9 cellular contexts compared by ENCODE assay signal in the genomic region with DNA sequence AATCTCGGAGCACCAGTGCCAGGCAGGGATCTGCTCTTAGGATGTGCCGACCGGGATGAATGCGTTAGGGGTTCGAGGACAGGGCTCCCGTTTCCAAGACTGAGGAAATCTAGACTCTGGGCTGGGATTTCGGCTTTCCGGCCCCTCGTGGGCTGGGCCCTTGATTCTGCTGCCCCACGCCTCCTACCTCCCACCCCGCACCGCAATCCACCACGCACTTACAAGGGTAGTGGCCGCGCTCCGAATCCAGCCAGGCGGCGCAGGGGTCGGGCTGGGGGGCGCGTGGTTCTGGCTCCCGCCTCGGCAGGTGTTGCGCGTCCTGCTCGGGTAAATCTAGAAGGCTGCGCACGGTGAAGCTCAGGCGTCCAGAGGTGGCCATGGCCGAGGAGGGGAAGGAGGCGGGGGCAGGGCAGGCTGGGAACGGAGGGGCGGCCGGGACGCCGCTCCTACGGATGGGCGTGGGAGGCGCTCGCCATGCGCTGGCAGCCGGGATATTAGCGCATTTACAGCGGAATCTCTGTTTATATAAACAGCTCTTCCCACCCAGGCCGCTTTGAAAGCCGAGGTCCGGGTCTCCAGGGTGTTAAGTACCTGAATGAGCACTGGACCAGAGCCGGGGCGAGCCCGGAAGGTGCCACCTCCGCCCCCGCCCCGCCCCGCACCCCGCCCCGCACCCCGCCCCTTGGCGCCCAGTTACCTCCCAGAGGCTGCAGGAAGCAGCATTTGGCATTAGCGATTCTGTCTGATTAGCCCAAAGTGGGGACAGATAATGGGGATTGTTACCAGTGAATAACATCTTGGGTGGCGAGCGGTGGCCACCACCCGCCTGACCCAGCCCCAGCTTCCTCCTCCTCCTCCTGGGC. TPM values are rescaled to one million over a fixed set of nuclear protein-coding genes. Genes with fewer than 3 reads are reported as not detected.
DNase-seq lines count a peak whose midpoint lies in the region; ATAC-seq and TF ChIP-seq lines count a peak whose summit lies in the region.
"Had no signal": no experiment of that assay in that cellular context is flagged by ENCODE, and none has a peak within 500 bp of the region (broad histone marks: within the 10 kb centered on the region; RNA-seq: fewer than 3 reads in every experiment).

TSS of gene NKX2-8 (minus strand) at position 604 of the 863 bp plus-strand sequence. CDS start at position 379, 225 bp downstream.

- DNase-seq in NCI-H345 (lab: John Stamatoyannopoulos, UW) = peak; percentile 24
- no peak for DNase-seq in fibroblast of lung (ENCODE audit: low read depth in 2 of 2)
- DNase-seq in prostate gland (ENCODE audit: low spot score) = no peak
- DNase-seq in putamen (ENCODE audit: low spot score) = no peak
- no peak for DNase-seq in GM03348 (ENCODE audit: low spot score)
- no peak for DNase-seq in GDM1 (lab: John Stamatoyannopoulos, UW)
- DNase-seq: NCI-H1436 treated with DMSO at 0.1 percent for 48 hours had no signal

- no peak for TF ChIP-seq POLR2A in prostate gland (IDR thresholded peaks at IDR 0.05)

- no peaks in the 10 kb centered on the region for H3K9me3 ChIP-seq in fibroblast of lung (ENCODE audit: control insufficient read depth, insufficient read depth, low read depth, low read length)
- no peaks in the 10 kb centered on the region for H3K9me3 ChIP-seq in prostate gland

- intact Hi-C loops in prostate gland (cut with DNase I) = no loop called here

- peak within 1 kb of the TSS; percentile 55 for H2AFZ ChIP-seq in fibroblast of lung (ENCODE audit: low read length)

- H3K79me2 ChIP-seq in fibroblast of lung (ENCODE audit: control insufficient read depth, insufficient read depth, low read length) = no peaks in the 10 kb centered on the region

- H3K4me1 ChIP-seq in fibroblast of lung (ENCODE audit: control insufficient read depth, extremely low read depth, insufficient read depth, low read length) = peaks cover 4% of the 10 kb centered on the region
- no peaks in the 10 kb centered on the region for H3K4me1 ChIP-seq in prostate gland (replicated peaks)

- no peaks in the 10 kb centered on the region for H3K36me3 ChIP-seq in fibroblast of lung (ENCODE audit: control insufficient read depth, insufficient read depth, low read length)
- no peaks in the 10 kb centered on the region for H3K36me3 ChIP-seq in prostate gland

- no peak for ATAC-seq in HG02610 (IDR thresholded peaks at IDR 0.05; ENCODE audit: unreplicated experiment)

- peak within 1 kb of the TSS; percentile 37 for H3K4me3 ChIP-seq in GM08714 (ENCODE audit: low read length)
- H3K4me3 ChIP-seq in fibroblast of lung (replicated peaks in 1 of 4; ENCODE audit: control extremely low read depth in 1 of 4, insufficient read depth in 1 of 4, low read depth in 3 of 4, low read length in 4 of 4) = peak within 1 kb of the TSS; percentile 32 to 48 (median 40)
- peak within 1 kb of the TSS; percentile 33 to 40 for H3K4me3 ChIP-seq in prostate gland

- TF ChIP-seq CTCF in fibroblast of lung (conservative IDR thresholded peaks at IDR 0.05 in 1 of 2, IDR thresholded peaks at IDR 0.05 in 1 of 2; ENCODE audit: low read depth in 1 of 2, low read length in 2 of 2) (no peak), prostate gland (IDR thresholded peaks at IDR 0.05) (no peak)

- 2% methylated on average over 58 of the region's 62 CpGs for WGBS in prostate gland

- H3K27ac ChIP-seq in fibroblast of lung (ENCODE audit: insufficient read depth, low read length) (no peak within 1 kb of the TSS), prostate gland (no peak within 1 kb of the TSS)

- H4K20me1 ChIP-seq in fibroblast of lung (ENCODE audit: control insufficient read depth, extremely low read depth, insufficient read depth, low read length) = no peaks in the 10 kb centered on the region

- H3K4me2 ChIP-seq in fibroblast of lung (ENCODE audit: extremely low read depth, insufficient read depth, low read length) = peak within 1 kb of the TSS; percentile 78

- no peak within 1 kb of the TSS for H3K9ac ChIP-seq in fibroblast of lung (ENCODE audit: insufficient read depth, low read length)

- H3K27me3 ChIP-seq in fibroblast of lung (ENCODE audit: control insufficient read depth, insufficient read depth, low read length) = peaks cover 48% of the 10 kb centered on the region
- H3K27me3 ChIP-seq in prostate gland (replicated peaks; ENCODE audit: insufficient read depth) = peaks cover 17% of the 10 kb centered on the region

RNA-seq across cellular contexts. Expression of gene NKX2-8, which starts in this region (rescaled TPM):
- total RNA-seq in fibroblast of lung (not detected in 2 replicates), prostate gland (10 to 100 TPM in 1 of 2 donors, under 1 TPM in 1; 0.36 to 35.6 TPM)
- not detected in 2 replicates for polyA plus RNA-seq in fibroblast of lung
- not detected in 2 replicates for polyA plus RNA-seq in fibroblast of lung (2012)
- not detected in 2 replicates for polyA minus RNA-seq in fibroblast of lung (ENCODE audit: low replicate concordance)
